In the genomic region with DNA sequence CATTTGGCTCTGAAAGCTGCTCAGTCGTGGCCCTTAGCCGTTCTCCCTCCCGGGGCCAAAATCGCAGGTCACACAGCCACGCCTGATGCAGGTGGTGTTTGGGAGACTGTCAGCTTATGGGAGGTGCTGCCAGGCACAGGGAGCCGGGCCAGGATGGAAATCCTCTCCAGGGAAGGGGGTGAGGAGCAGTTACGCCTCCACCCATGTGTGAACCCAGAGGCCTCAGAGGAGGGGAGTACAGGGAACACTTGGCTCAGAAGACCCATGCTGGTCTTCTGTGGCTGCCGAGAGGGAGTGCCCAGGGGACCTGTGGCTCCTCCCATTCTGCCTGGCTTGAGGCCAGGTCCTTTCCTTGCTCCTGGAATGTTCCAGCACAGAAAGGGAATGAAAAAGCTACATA, we compare ENCODE assay signal across 18 cellular contexts. TPM values are rescaled to one million over a fixed set of nuclear protein-coding genes. Genes with fewer than 3 reads are reported as not detected.
A peak's percentile ranks its signal among the peaks of the same experiment; 100 is the strongest.
DNase-seq lines count a peak whose midpoint lies in the region; ATAC-seq and TF ChIP-seq lines count a peak whose summit lies in the region.
"Had no signal": no experiment of that assay in that cellular context is flagged by ENCODE, and none has a peak within 500 bp of the region (broad histone marks: within the 10 kb centered on the region; RNA-seq: fewer than 3 reads in every experiment).

No MANE protein-coding gene starts in this region.

- peaks cover 59% of the 10 kb centered on the region for H3K27me3 ChIP-seq in BLaER1
- H3K27me3 ChIP-seq in neuronal stem cell (ENCODE audit: control insufficient read depth in 3 of 3, insufficient read depth in 3 of 3, low read depth in 1 of 3, low read length in 3 of 3) = peaks cover 11 to 33% (median 29%) of the 10 kb centered on the region in 3 experiments
- peaks cover 3% of the 10 kb centered on the region for H3K27me3 ChIP-seq in CD8-positive, alpha-beta T cell (ENCODE audit: insufficient read depth, low read length)
- peaks cover 41% of the 10 kb centered on the region for H3K27me3 ChIP-seq in suprapubic skin

- intact Hi-C loops in CD8-positive, alpha-beta T cell (cut with DNase I, micrococcal nuclease) = no loop called here

- H3K27ac ChIP-seq in BLaER1 = no peak overlapping the region
- no peak overlapping the region for H3K27ac ChIP-seq in HEK293 (ENCODE audit: extremely low read depth, low read depth, low read length)
- no peak overlapping the region for H3K27ac ChIP-seq in neuronal stem cell (replicated peaks; ENCODE audit: low read length)
- H3K27ac ChIP-seq in CD8-positive, alpha-beta T cell (ENCODE audit: low read depth, low read length) = no peak overlapping the region
- H3K27ac ChIP-seq in suprapubic skin = no peak overlapping the region
- H3K27ac ChIP-seq: GM23248 had no signal

- H3K9me3 Mint-ChIP-seq in chondrocyte (ENCODE audit: low read depth) (no peaks in the 10 kb centered on the region), endothelial cell (ENCODE audit: unreplicated experiment) (no peaks in the 10 kb centered on the region)
- no peaks in the 10 kb centered on the region for H3K9me3 Mint-ChIP-seq in CD8-positive, alpha-beta T cell
- H3K9me3 Mint-ChIP-seq: CD4-positive, alpha-beta T cell had no signal

- H3K4me3 Mint-ChIP-seq in chondrocyte (ENCODE audit: unreplicated experiment) (no peak overlapping the region), endothelial cell (ENCODE audit: unreplicated experiment) (no peak overlapping the region)
- no peak overlapping the region for H3K4me3 Mint-ChIP-seq in CD8-positive, alpha-beta T cell
- H3K4me3 Mint-ChIP-seq: CD4-positive, alpha-beta T cell had no signal

- H3K36me3 Mint-ChIP-seq in chondrocyte (ENCODE audit: low read depth) (no peaks in the 10 kb centered on the region), endothelial cell (ENCODE audit: low read depth, unreplicated experiment) (peaks cover 3% of the 10 kb centered on the region)
- H3K36me3 Mint-ChIP-seq in CD8-positive, alpha-beta T cell = no peaks in the 10 kb centered on the region

- TF ChIP-seq POLR2A in suprapubic skin (IDR thresholded peaks at IDR 0.05) = no peak

- no peak overlapping the region for H4K91ac ChIP-seq in neuronal stem cell (ENCODE audit: low read depth, low read length, poor library complexity)

- no CpG with 5 or more reads among the region's 8 CpGs for WGBS in neuronal stem cell (ENCODE audit: extremely low coverage in 2 of 2, insufficient read length in 2 of 2, insufficient replicate concordance in 1 of 2), 2 donors
- 6% methylated on average over 3 of the region's 8 CpGs for WGBS in suprapubic skin

- no peak overlapping the region for H2AFZ ChIP-seq in neuronal stem cell (ENCODE audit: low read length)
- H2AFZ ChIP-seq: GM23248 had no signal

- ATAC-seq in HG02588 (IDR thresholded peaks at IDR 0.05; ENCODE audit: unreplicated experiment) = no peak
- ATAC-seq in CD8-positive, alpha-beta T cell = no peak
- ATAC-seq: GM12878 had no signal

- peak overlapping the region; percentile 37 for H2AK5ac ChIP-seq in neuronal stem cell (ENCODE audit: low read depth, low read length)

- POLR2A ChIA-PET in HEK293 (lab: Yijun Ruan, JAX) = no interaction called here
- POLR2A ChIA-PET in CD8-positive, alpha-beta T cell (lab: Charles Lee) = no interaction called here

- no peak for TF ChIP-seq EP300 in suprapubic skin (IDR thresholded peaks at IDR 0.05)

- H3K23ac ChIP-seq in neuronal stem cell (ENCODE audit: low read depth, low read length, poor library complexity) = peak overlapping the region; percentile 65

- H2BK120ac ChIP-seq in neuronal stem cell (ENCODE audit: low read depth, low read length) = no peak overlapping the region

- H3K79me1 ChIP-seq in neuronal stem cell (ENCODE audit: low read depth, low read length) = no peaks in the 10 kb centered on the region

- H3K9me3 ChIP-seq in BLaER1 = no peaks in the 10 kb centered on the region
- no peaks in the 10 kb centered on the region for H3K9me3 ChIP-seq in HEK293 (ENCODE audit: control insufficient read depth, insufficient read depth, low read depth, low read length)
- H3K9me3 ChIP-seq in neuronal stem cell (replicated peaks in 1 of 2; ENCODE audit: control insufficient read depth in 2 of 2, insufficient read depth in 1 of 2, low read depth in 1 of 2, low read length in 2 of 2) = no peaks in the 10 kb centered on the region
- no peaks in the 10 kb centered on the region for H3K9me3 ChIP-seq in CD8-positive, alpha-beta T cell (ENCODE audit: low read length)
- H3K9me3 ChIP-seq in suprapubic skin = no peaks in the 10 kb centered on the region

- H3K4me2 ChIP-seq in BLaER1 (peak overlapping the region; percentile 39), neuronal stem cell (ENCODE audit: insufficient read depth, low read length, poor library complexity, severe bottlenecking) (no peak overlapping the region)

- H2BK15ac ChIP-seq in neuronal stem cell (ENCODE audit: low read length) = no peak overlapping the region

- no peak overlapping the region for H2BK5ac ChIP-seq in neuronal stem cell (ENCODE audit: low read length)

- H3K27ac Mint-ChIP-seq in chondrocyte (ENCODE audit: unreplicated experiment) = no peak overlapping the region
- no peak overlapping the region for H3K27ac Mint-ChIP-seq in endothelial cell (ENCODE audit: unreplicated experiment)
- no peak overlapping the region for H3K27ac Mint-ChIP-seq in CD8-positive, alpha-beta T cell
- H3K27ac Mint-ChIP-seq: CD4-positive, alpha-beta T cell had no signal

- H3K4me3 ChIP-seq in BLaER1 = no peak overlapping the region
- no peak overlapping the region for H3K4me3 ChIP-seq in HEK293 (ENCODE audit: low read depth, low read length)
- no peak overlapping the region for H3K4me3 ChIP-seq in neuronal stem cell (ENCODE audit: low read length in 2 of 2)
- H3K4me3 ChIP-seq in CD8-positive, alpha-beta T cell (ENCODE audit: low read depth, low read length) = no peak overlapping the region
- H3K4me3 ChIP-seq in suprapubic skin = no peak overlapping the region
- H3K4me3 ChIP-seq: GM12878, GM23248 had no signal

- H3K4ac ChIP-seq in neuronal stem cell (ENCODE audit: low read length) = no peak overlapping the region

- H3K18ac ChIP-seq in neuronal stem cell (ENCODE audit: low read length) = no peak overlapping the region

- peaks cover 6% of the 10 kb centered on the region for H3K4me1 Mint-ChIP-seq in chondrocyte (ENCODE audit: low read depth)
- H3K4me1 Mint-ChIP-seq in endothelial cell (ENCODE audit: unreplicated experiment) = peaks cover 7% of the 10 kb centered on the region
- peaks cover 3% of the 10 kb centered on the region for H3K4me1 Mint-ChIP-seq in CD8-positive, alpha-beta T cell (ENCODE audit: low read depth)

- DNase-seq in chondrocyte (ENCODE audit: low spot score) = peak; percentile 40
- DNase-seq in neuronal stem cell (ENCODE audit: low spot score) = no peak
- no peak for DNase-seq in endothelial cell (ENCODE audit: low spot score)
- DNase-seq in CD8-positive, alpha-beta T cell = no peak
- no peak for DNase-seq in suprapubic skin (ENCODE audit: low spot score in 2 of 2)
- DNase-seq: AML-193; CD4-positive, alpha-beta T cell; GDM1; GM23248; KG1; NCI-H1436; NCI-H2029 treated with DMSO at 0.1 percent for 48 hours; NCI-H524; SIG-M5 had no signal

- CTCF ChIA-PET in HEK293 (lab: Yijun Ruan, JAX) = interaction anchor here (0.6 to 2.1 kb wide), 4 partner anchors 259 to 346 kb away, joined by 3 to 16 read pairs (median 6); no protein-coding TSS in a partner anchor
- CTCF ChIA-PET in CD8-positive, alpha-beta T cell (lab: Charles Lee) = no interaction called here

- H3K14ac ChIP-seq in neuronal stem cell (ENCODE audit: low read length) = no peak overlapping the region

- TF ChIP-seq CTCF in HEK293 (tag by site-specific recombination; IDR thresholded peaks at IDR 0.05) = no peak
- no peak for TF ChIP-seq CTCF in chondrocyte (IDR thresholded peaks at IDR 0.05)
- no peak for TF ChIP-seq CTCF in endothelial cell (IDR thresholded peaks at IDR 0.05; ENCODE audit: unreplicated experiment)
- TF ChIP-seq CTCF in CD8-positive, alpha-beta T cell (IDR thresholded peaks at IDR 0.05) = no peak
- TF ChIP-seq CTCF in suprapubic skin (IDR thresholded peaks at IDR 0.05) = no peak

- H4K20me1 ChIP-seq in BLaER1 = peaks cover 39% of the 10 kb centered on the region; the same call in 1 of the 2 replicates

- no peaks in the 10 kb centered on the region for H3K36me3 ChIP-seq in BLaER1
- no peaks in the 10 kb centered on the region for H3K36me3 ChIP-seq in HEK293 (ENCODE audit: control insufficient read depth in 2 of 2, insufficient read depth in 1 of 2, low read length in 2 of 2)
- no peaks in the 10 kb centered on the region for H3K36me3 ChIP-seq in neuronal stem cell (replicated peaks in 1 of 2; ENCODE audit: control insufficient read depth in 2 of 2, insufficient read depth in 2 of 2, low read length in 2 of 2)
- no peaks in the 10 kb centered on the region for H3K36me3 ChIP-seq in CD8-positive, alpha-beta T cell (ENCODE audit: insufficient read depth, low read length)
- H3K36me3 ChIP-seq in suprapubic skin = no peaks in the 10 kb centered on the region

- no peak overlapping the region for H4K8ac ChIP-seq in neuronal stem cell (ENCODE audit: low read depth, low read length)

- H2BK12ac ChIP-seq in neuronal stem cell (ENCODE audit: low read length) = no peak overlapping the region

- H3K27me3 Mint-ChIP-seq in chondrocyte (ENCODE audit: low read depth) (peaks cover 50% of the 10 kb centered on the region), endothelial cell (ENCODE audit: unreplicated experiment) (peaks cover 15% of the 10 kb centered on the region)
- peaks cover 21% of the 10 kb centered on the region for H3K27me3 Mint-ChIP-seq in CD8-positive, alpha-beta T cell (ENCODE audit: low read depth)

- H3K4me1 ChIP-seq in BLaER1 (peaks cover 11% of the 10 kb centered on the region), HEK293 (ENCODE audit: control insufficient read depth, insufficient read depth, low read length) (no peaks in the 10 kb centered on the region), neuronal stem cell (ENCODE audit: control insufficient read depth in 2 of 2, insufficient read depth in 1 of 2, low read depth in 1 of 2, low read length in 2 of 2) (peaks cover 0 to 3% of the 10 kb centered on the region in 2 donors), suprapubic skin (peaks cover 41% of the 10 kb centered on the region)
- no peaks in the 10 kb centered on the region for H3K4me1 ChIP-seq in CD8-positive, alpha-beta T cell (ENCODE audit: insufficient read depth, low read length)

- H3K9ac ChIP-seq in BLaER1 (no peak overlapping the region), neuronal stem cell (ENCODE audit: low read depth, low read length, poor library complexity) (no peak overlapping the region)
- H3K9ac ChIP-seq: GM23248 had no signal

TF ChIP-seq in HEK293, 187 proteins besides CTCF, POLR2A, EP300 and RAD21:
- TF ChIP-seq ZNF341 (tag by site-specific recombination; IDR thresholded peaks at IDR 0.05; ENCODE audit: low read depth) = 0 out of 2 replicates have a peak, but pooled peaks have one; percentile 23
- TF ChIP-seq PRDM1 (tag by site-specific recombination; IDR thresholded peaks at IDR 0.05) = no peak
- TF ChIP-seq ZNF768 (tag by site-specific recombination; IDR thresholded peaks at IDR 0.05) = no peak

RNA-seq across cellular contexts. Expression of gene OLFM1, which starts 3.6 kb away (rescaled TPM):
- total RNA-seq in chondrocyte (1.2 to 4.2 TPM (median 2.8 TPM) in 3 replicates), endothelial cell (ENCODE audit: unreplicated experiment) (0.74 TPM), suprapubic skin (10 to 100 TPM in 2 of 4 donors, 1 to 10 TPM in 2; 4.0 to 15.4 (median 11.7) TPM)
- polyA plus RNA-seq in neuronal stem cell (2013, experiment 1 of 2) = 5.8 TPM
- 5.8 TPM for polyA plus RNA-seq in neuronal stem cell (2013, experiment 2 of 2)
- total RNA-seq in CD8-positive, alpha-beta T cell = not detected
- total RNA-seq: CD4-positive, alpha-beta T cell; GM12878 had no signal
- polyA plus RNA-seq: GM12878 had no signal
